Comparison of ENCODE assay signal across 11 cellular contexts in the genomic region with DNA sequence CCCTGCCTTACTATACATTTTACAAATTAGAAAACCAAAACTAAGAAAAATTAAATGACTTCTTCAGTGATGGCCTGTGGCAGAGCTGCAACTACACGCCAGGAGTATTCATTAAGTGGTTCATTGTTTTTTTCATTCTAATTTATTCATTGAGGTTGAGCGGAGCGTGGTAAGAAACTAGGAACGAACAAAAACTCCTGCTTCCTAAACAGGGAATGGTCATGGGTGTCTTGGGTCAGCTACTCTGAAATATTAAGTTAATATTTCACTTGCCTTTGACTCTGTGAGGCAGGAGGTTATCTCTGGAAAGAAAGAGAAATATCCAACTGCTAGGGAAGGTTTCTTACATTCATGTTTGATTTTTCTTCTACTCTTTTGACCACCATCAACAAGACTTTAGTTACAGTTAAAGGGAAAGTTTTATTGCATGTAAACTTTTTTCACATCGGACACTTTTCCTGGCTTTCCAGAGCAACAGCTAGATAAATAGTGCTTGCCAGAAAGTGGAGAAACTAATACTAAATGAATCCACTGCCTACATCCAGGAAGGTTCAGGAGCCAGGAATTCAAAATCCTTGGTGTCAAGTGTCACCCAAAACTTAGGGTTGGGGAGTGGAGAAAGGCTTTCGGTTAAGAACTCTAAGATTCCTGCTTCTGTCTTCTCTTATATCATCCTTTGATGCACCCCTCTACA. TPM values are rescaled to one million over a fixed set of nuclear protein-coding genes. Genes with fewer than 3 reads are reported as not detected.
DNase-seq lines count a peak whose midpoint lies in the region; ATAC-seq, FAIRE-seq and TF ChIP-seq lines count a peak whose summit lies in the region.
"Had no signal": no experiment of that assay in that cellular context is flagged by ENCODE, and none has a peak within 500 bp of the region (broad histone marks: within the 10 kb centered on the region; RNA-seq: fewer than 3 reads in every experiment).

No MANE protein-coding gene starts in this region.

- H2AK5ac ChIP-seq in neuronal stem cell (ENCODE audit: low read depth, low read length) = no peak overlapping the region

- no peak overlapping the region for H3K14ac ChIP-seq in neuronal stem cell (ENCODE audit: low read length)

- TF ChIP-seq EP300 in HepG2 (IDR thresholded peaks at IDR 0.05; ENCODE audit: low read depth in 2 of 2, low read length in 2 of 2) = no peak
- TF ChIP-seq EP300 in HepG2 (CRISPR knock-in tag; IDR thresholded peaks at IDR 0.05; ENCODE audit: borderline replicate concordance) = no peak
- no peak for TF ChIP-seq EP300 in esophagus muscularis mucosa (IDR thresholded peaks at IDR 0.05)

- H3K36me3 ChIP-seq in liver (ENCODE audit: control insufficient read depth in 4 of 4, insufficient read depth in 3 of 4, low read depth in 1 of 4, low read length in 3 of 4) = no peaks in the 10 kb centered on the region
- H3K36me3 ChIP-seq in HepG2 (replicated peaks in 1 of 2; ENCODE audit: control insufficient read depth in 1 of 2, insufficient read depth in 2 of 2, low read length in 2 of 2) = no peaks in the 10 kb centered on the region
- H3K36me3 ChIP-seq in esophagus muscularis mucosa = no peaks in the 10 kb centered on the region
- peaks cover 0 to 18% of the 10 kb centered on the region in 2 donors for H3K36me3 ChIP-seq in neuronal stem cell (replicated peaks in 1 of 2; ENCODE audit: control insufficient read depth in 2 of 2, insufficient read depth in 2 of 2, low read length in 2 of 2)
- H3K36me3 ChIP-seq in prostate gland = no peaks in the 10 kb centered on the region
- H3K36me3 ChIP-seq: thoracic aorta had no signal

- H3K4me3 ChIP-seq in liver (ENCODE audit: low read depth in 1 of 3, low read length in 3 of 3) (no peak overlapping the region), HepG2 (replicated peaks in 1 of 3; ENCODE audit: insufficient read depth in 1 of 3, low read depth in 2 of 3, low read length in 3 of 3) (no peak overlapping the region), esophagus muscularis mucosa (peak overlapping the region; percentile 60 to 72 (median 69)), neuronal stem cell (ENCODE audit: low read length in 2 of 2) (peak overlapping the region in 1 of 2 donors; percentile 79), prostate gland (no peak overlapping the region)

- no peak overlapping the region for H4K91ac ChIP-seq in neuronal stem cell (ENCODE audit: low read depth, low read length, poor library complexity)

- no peak for ATAC-seq in HepG2

- H3K27me3 ChIP-seq in liver (ENCODE audit: control insufficient read depth in 4 of 4, insufficient read depth in 4 of 4, low read length in 3 of 4) (peaks cover 0 to 7% (median 0%) of the 10 kb centered on the region in 4 donors), HepG2 (ENCODE audit: control insufficient read depth in 1 of 2, insufficient read depth in 2 of 2, low read length in 2 of 2) (peaks cover 5 to 16% of the 10 kb centered on the region in 2 experiments; a peak in 4 of 5 replicates), esophagus muscularis mucosa (no peaks in the 10 kb centered on the region), neuronal stem cell (ENCODE audit: control insufficient read depth in 3 of 3, insufficient read depth in 3 of 3, low read depth in 1 of 3, low read length in 3 of 3) (no peaks in the 10 kb centered on the region), prostate gland (replicated peaks; ENCODE audit: insufficient read depth) (no peaks in the 10 kb centered on the region)

- no peaks in the 10 kb centered on the region for H4K20me1 ChIP-seq in HepG2 (ENCODE audit: insufficient read depth, low read length)

- H3K4me1 ChIP-seq in liver (ENCODE audit: control insufficient read depth in 4 of 4, insufficient read depth in 4 of 4, low read length in 3 of 4) (peaks cover 0 to 9% (median 4%) of the 10 kb centered on the region in 4 donors), HepG2 (ENCODE audit: insufficient read depth, low read length) (no peaks in the 10 kb centered on the region), esophagus muscularis mucosa (peaks cover 4 to 37% (median 34%) of the 10 kb centered on the region in 4 donors), neuronal stem cell (ENCODE audit: control insufficient read depth in 2 of 2, insufficient read depth in 1 of 2, low read depth in 1 of 2, low read length in 2 of 2) (peaks cover 0 to 10% of the 10 kb centered on the region in 2 donors), prostate gland (replicated peaks) (no peaks in the 10 kb centered on the region)

- TF ChIP-seq RAD21 in liver (IDR thresholded peaks at IDR 0.05) (no peak), HepG2 (CRISPR knock-in tag; IDR thresholded peaks at IDR 0.05) (no peak)

- H3K27ac ChIP-seq in liver (ENCODE audit: low read depth in 1 of 2, low read length in 2 of 2) (peak overlapping the region; percentile 13 to 46), HepG2 (ENCODE audit: extremely low read length, insufficient read depth, low read length) (no peak overlapping the region), esophagus muscularis mucosa (replicated peaks in 1 of 4) (peak overlapping the region; percentile 89 to 92 (median 90)), neuronal stem cell (replicated peaks; ENCODE audit: low read length) (no peak overlapping the region), prostate gland (peak overlapping the region in 1 of 2 donors; percentile 74)

- H3K4me2 ChIP-seq in HepG2 (ENCODE audit: low read depth, low read length) (no peak overlapping the region), neuronal stem cell (ENCODE audit: insufficient read depth, low read length, poor library complexity, severe bottlenecking) (no peak overlapping the region)

- no peak overlapping the region for H2BK12ac ChIP-seq in neuronal stem cell (ENCODE audit: low read length)

- POLR2A ChIA-PET in HepG2 (lab: Yijun Ruan, JAX) = no interaction called here

- no peak overlapping the region for H3K18ac ChIP-seq in neuronal stem cell (ENCODE audit: low read length)

- no peak overlapping the region for H4K8ac ChIP-seq in neuronal stem cell (ENCODE audit: low read depth, low read length)

- H2BK120ac ChIP-seq in neuronal stem cell (ENCODE audit: low read depth, low read length) = no peak overlapping the region

- TF ChIP-seq CTCF in liver (IDR thresholded peaks at IDR 0.05; ENCODE audit: low read depth, low read length, missing input control) = no peak
- no peak for TF ChIP-seq CTCF in HepG2 (CRISPR knock-in tag; IDR thresholded peaks at IDR 0.05)
- no peak for TF ChIP-seq CTCF in esophagus muscularis mucosa (IDR thresholded peaks at IDR 0.05)
- no peak for TF ChIP-seq CTCF in prostate gland (IDR thresholded peaks at IDR 0.05)

- H3K23ac ChIP-seq in neuronal stem cell (ENCODE audit: low read depth, low read length, poor library complexity) = no peak overlapping the region

- WGBS in liver = 68% methylated on average over 6 of the region's 6 CpGs
- WGBS in HepG2 (ENCODE audit: low lambda C conversion rate) = 84% methylated on average over 6 of the region's 6 CpGs
- 67% methylated on average over 6 of the region's 6 CpGs for WGBS in esophagus muscularis mucosa
- no CpG with 5 or more reads among the region's 6 CpGs for WGBS in neuronal stem cell (ENCODE audit: extremely low coverage in 2 of 2, insufficient read length in 2 of 2, insufficient replicate concordance in 1 of 2), 2 donors
- WGBS in prostate gland = 74% methylated on average over 6 of the region's 6 CpGs

- CTCF ChIA-PET in HepG2 (lab: Yijun Ruan, JAX; ENCODE audit: low intra/inter-chr PET ratio, low total read pairs) = no interaction called here

- H3K4ac ChIP-seq in neuronal stem cell (ENCODE audit: low read length) = no peak overlapping the region

- TF ChIP-seq POLR2A in HepG2 (IDR thresholded peaks at IDR 0.05; ENCODE audit: insufficient read depth in 1 of 2, low read depth in 2 of 2, low read length in 2 of 2) (no peak), esophagus muscularis mucosa (IDR thresholded peaks at IDR 0.05; ENCODE audit: low read depth) (no peak), prostate gland (IDR thresholded peaks at IDR 0.05) (no peak)

- DNase-seq in HepG2 (ENCODE audit: low spot score) (no peak), esophagus muscularis mucosa (ENCODE audit: extremely low spot score) (no peak), neuronal stem cell (ENCODE audit: low spot score) (no peak), NCI-H2171 (lab: John Stamatoyannopoulos, UW) (no peak), H4 (ENCODE audit: low spot score) (no peak), prostate gland (ENCODE audit: low spot score) (no peak), SIG-M5 (lab: John Stamatoyannopoulos, UW) (no peak)
- DNase-seq: NCI-H1092 treated with DMSO at 0.1 percent for 48 hours had no signal

- no peaks in the 10 kb centered on the region for H3K79me2 ChIP-seq in HepG2 (ENCODE audit: insufficient read depth, low read length)

- H3K9ac ChIP-seq in liver (ENCODE audit: low read depth in 1 of 2, low read length in 2 of 2) (no peak overlapping the region), HepG2 (ENCODE audit: insufficient read depth, low read depth, low read length) (no peak overlapping the region), neuronal stem cell (ENCODE audit: low read depth, low read length, poor library complexity) (no peak overlapping the region)

- in situ Hi-C loops in HepG2 (cut with HindIII; ENCODE audit: extremely low pct_ligation_motif_present, low pct_unique_long_range_greater_than_20kb) = no loop called here

- intact Hi-C loops in HepG2 (cut with micrococcal nuclease; ENCODE audit: unreplicated experiment) (no loop called here), esophagus muscularis mucosa (cut with DNase I) (no loop called here), prostate gland (cut with DNase I) (no loop called here)

- no peak overlapping the region for H2BK15ac ChIP-seq in neuronal stem cell (ENCODE audit: low read length)

- H3K79me1 ChIP-seq in neuronal stem cell (ENCODE audit: low read depth, low read length) = no peaks in the 10 kb centered on the region

- H2AFZ ChIP-seq in HepG2 (ENCODE audit: low read length) = no peak overlapping the region
- peak overlapping the region; percentile 96 for H2AFZ ChIP-seq in neuronal stem cell (ENCODE audit: low read length)

- BruUV-seq in HepG2 (replicated peaks; lab: Mats Ljungman, UMichigan) = no TSS peak

- H3K9me3 ChIP-seq in liver (ENCODE audit: control insufficient read depth in 4 of 4, low read length in 3 of 4) = no peaks in the 10 kb centered on the region
- no peaks in the 10 kb centered on the region for H3K9me3 ChIP-seq in HepG2 (ENCODE audit: low read length)
- H3K9me3 ChIP-seq in esophagus muscularis mucosa = no peaks in the 10 kb centered on the region
- H3K9me3 ChIP-seq in neuronal stem cell (replicated peaks in 1 of 2; ENCODE audit: control insufficient read depth in 2 of 2, insufficient read depth in 1 of 2, low read depth in 1 of 2, low read length in 2 of 2) = peaks cover 0 to 3% of the 10 kb centered on the region in 2 donors
- no peaks in the 10 kb centered on the region for H3K9me3 ChIP-seq in prostate gland
- H3K9me3 ChIP-seq: thoracic aorta had no signal

- no peak for FAIRE-seq in HepG2 (lab: Jason Lieb, UNC)

- H2BK5ac ChIP-seq in neuronal stem cell (ENCODE audit: low read length) = no peak overlapping the region

RNA-seq across cellular contexts. Expression of a gene that starts 0.9 kb away (rescaled TPM):
- total RNA-seq in liver (1 to 10 TPM; 4.0 to 5.2 TPM), HepG2 (2016; rRNA removed; fragmentation: Illumina TruSeq; extraction: Trizol) (not detected in 2 replicates), esophagus muscularis mucosa (10 to 100 TPM; 19.9 to 26.0 (median 22.3) TPM), prostate gland (1 to 10 TPM; 6.1 to 8.9 TPM)
- polyA plus RNA-seq in liver (10 to 100 TPM in 1 of 2 donors, 1 to 10 TPM in 1; 7.0 to 11.1 TPM), HepG2 (2011; rRNA removed) (not detected in 2 replicates)
- total RNA-seq in HepG2 (2016; cell fraction: cytosol; rRNA removed; fragmentation: Illumina TruSeq; extraction: Trizol; ENCODE audit: low read depth) = not detected in 2 replicates
- not detected in 2 replicates for total RNA-seq in HepG2 (2016; cell fraction: insoluble cytoplasmic fraction; rRNA removed; fragmentation: Illumina TruSeq; extraction: Trizol)
- total RNA-seq in HepG2 (2016; cell fraction: membrane; rRNA removed; fragmentation: Illumina TruSeq; extraction: Trizol) = not detected in 2 replicates
- total RNA-seq in HepG2 (2016; cell fraction: nucleus; rRNA removed; fragmentation: Illumina TruSeq; extraction: Trizol) = not detected in 2 replicates
- not detected in 2 replicates for polyA plus RNA-seq in HepG2 (2011; cell fraction: cytosol; rRNA removed)
- not detected in 2 replicates for polyA plus RNA-seq in HepG2 (2011; cell fraction: nucleus; rRNA removed)
- not detected in 2 replicates for polyA plus RNA-seq in HepG2 (2012)
- polyA plus RNA-seq in HepG2 (2016; cell fraction: cytosol; fragmentation: Illumina TruSeq; extraction: Trizol; ENCODE audit: low read depth) = not detected in 2 replicates
- polyA plus RNA-seq in HepG2 (2016; cell fraction: insoluble cytoplasmic fraction; fragmentation: Illumina TruSeq; extraction: Trizol; ENCODE audit: low read depth) = not detected in 2 replicates
- not detected in 2 replicates for polyA plus RNA-seq in HepG2 (2016; cell fraction: membrane; fragmentation: Illumina TruSeq; extraction: Trizol; ENCODE audit: low read depth)
- polyA plus RNA-seq in HepG2 (2016; cell fraction: nucleus; fragmentation: Illumina TruSeq; extraction: Trizol; ENCODE audit: insufficient read depth, low read depth) = not detected in 2 replicates
- 1.2 TPM in 1 of 2 replicates, not detected in the other for polyA minus RNA-seq in HepG2 (2011; rRNA and poly(A)+ RNA removed; ENCODE audit: low replicate concordance)
- not detected in 2 replicates for polyA minus RNA-seq in HepG2 (2011; cell fraction: cytosol; rRNA and poly(A)+ RNA removed)
- not detected in 2 replicates for polyA minus RNA-seq in HepG2 (2011; cell fraction: nucleus; rRNA and poly(A)+ RNA removed)
- polyA plus RNA-seq in neuronal stem cell (2013, experiment 1 of 2) = 2.2 TPM
- 2.5 TPM for polyA plus RNA-seq in neuronal stem cell (2013, experiment 2 of 2)
- 57.1 and 58.5 TPM in 2 replicates for total RNA-seq in H4 (2014; rRNA removed; shearing (Covaris generic))
- total RNA-seq: activated CD8-positive, alpha-beta memory T cell treated with anti-CD3 and anti-CD28 coated beads for 36 hours had no signal

RNA-seq across cellular contexts. Expression of a gene that starts 14.3 kb away (rescaled TPM):
- not detected for total RNA-seq in liver
- not detected for polyA plus RNA-seq in liver
- not detected in 2 replicates for total RNA-seq in HepG2 (2016; rRNA removed; fragmentation: Illumina TruSeq; extraction: Trizol)
- total RNA-seq in HepG2 (2016; cell fraction: cytosol; rRNA removed; fragmentation: Illumina TruSeq; extraction: Trizol; ENCODE audit: low read depth) = not detected in 2 replicates
- not detected in 2 replicates for total RNA-seq in HepG2 (2016; cell fraction: insoluble cytoplasmic fraction; rRNA removed; fragmentation: Illumina TruSeq; extraction: Trizol)
- total RNA-seq in HepG2 (2016; cell fraction: membrane; rRNA removed; fragmentation: Illumina TruSeq; extraction: Trizol) = not detected in 2 replicates
- total RNA-seq in HepG2 (2016; cell fraction: nucleus; rRNA removed; fragmentation: Illumina TruSeq; extraction: Trizol) = not detected in 2 replicates
- not detected in 2 replicates for polyA plus RNA-seq in HepG2 (2011; rRNA removed)
- polyA plus RNA-seq in HepG2 (2011; cell fraction: cytosol; rRNA removed) = not detected in 2 replicates
- not detected in 2 replicates for polyA plus RNA-seq in HepG2 (2011; cell fraction: nucleus; rRNA removed)
- not detected in 2 replicates for polyA plus RNA-seq in HepG2 (2012)
- not detected in 2 replicates for polyA plus RNA-seq in HepG2 (2016; cell fraction: cytosol; fragmentation: Illumina TruSeq; extraction: Trizol; ENCODE audit: low read depth)
- polyA plus RNA-seq in HepG2 (2016; cell fraction: insoluble cytoplasmic fraction; fragmentation: Illumina TruSeq; extraction: Trizol; ENCODE audit: low read depth) = not detected in 2 replicates
- polyA plus RNA-seq in HepG2 (2016; cell fraction: membrane; fragmentation: Illumina TruSeq; extraction: Trizol; ENCODE audit: low read depth) = not detected in 2 replicates
- not detected in 2 replicates for polyA plus RNA-seq in HepG2 (2016; cell fraction: nucleus; fragmentation: Illumina TruSeq; extraction: Trizol; ENCODE audit: insufficient read depth, low read depth)
- 1.9 TPM in 1 of 2 replicates, not detected in the other for polyA minus RNA-seq in HepG2 (2011; rRNA and poly(A)+ RNA removed; ENCODE audit: low replicate concordance)
- polyA minus RNA-seq in HepG2 (2011; cell fraction: cytosol; rRNA and poly(A)+ RNA removed) = not detected in 2 replicates
- not detected in 2 replicates for polyA minus RNA-seq in HepG2 (2011; cell fraction: nucleus; rRNA and poly(A)+ RNA removed)
- total RNA-seq in esophagus muscularis mucosa = not detected
- polyA plus RNA-seq in neuronal stem cell (2013, experiment 1 of 2) = 0.33 TPM
- 0.42 TPM for polyA plus RNA-seq in neuronal stem cell (2013, experiment 2 of 2)
- total RNA-seq in H4 (2014; rRNA removed; shearing (Covaris generic)) = not detected in 2 replicates
- not detected for total RNA-seq in prostate gland
- total RNA-seq: activated CD8-positive, alpha-beta memory T cell treated with anti-CD3 and anti-CD28 coated beads for 36 hours; thoracic aorta had no signal

RNA-seq across cellular contexts. Expression of a gene that starts 30.1 kb away (rescaled TPM):
- total RNA-seq in liver = 1 to 10 TPM; 1.5 to 9.1 TPM
- polyA plus RNA-seq in liver = 1 to 10 TPM; 1.4 to 5.7 TPM
- 0.22 and 0.24 TPM in 2 replicates for total RNA-seq in HepG2 (2016; rRNA removed; fragmentation: Illumina TruSeq; extraction: Trizol)
- total RNA-seq in HepG2 (2016; cell fraction: cytosol; rRNA removed; fragmentation: Illumina TruSeq; extraction: Trizol; ENCODE audit: low read depth) = 0.40 TPM in 1 of 2 replicates, not detected in the other
- 0.16 and 0.37 TPM in 2 replicates for total RNA-seq in HepG2 (2016; cell fraction: insoluble cytoplasmic fraction; rRNA removed; fragmentation: Illumina TruSeq; extraction: Trizol)
- total RNA-seq in HepG2 (2016; cell fraction: membrane; rRNA removed; fragmentation: Illumina TruSeq; extraction: Trizol) = not detected in 2 replicates
- total RNA-seq in HepG2 (2016; cell fraction: nucleus; rRNA removed; fragmentation: Illumina TruSeq; extraction: Trizol) = 0.47 and 1.5 TPM in 2 replicates
- 0.10 and 0.16 TPM in 2 replicates for polyA plus RNA-seq in HepG2 (2011; rRNA removed)
- 0.13 and 0.17 TPM in 2 replicates for polyA plus RNA-seq in HepG2 (2011; cell fraction: cytosol; rRNA removed)
- polyA plus RNA-seq in HepG2 (2011; cell fraction: nucleus; rRNA removed) = not detected in 2 replicates
- 0.20 TPM in 1 of 2 replicates, not detected in the other for polyA plus RNA-seq in HepG2 (2012)
- polyA plus RNA-seq in HepG2 (2016; cell fraction: cytosol; fragmentation: Illumina TruSeq; extraction: Trizol; ENCODE audit: low read depth) = 0.19 and 0.36 TPM in 2 replicates
- polyA plus RNA-seq in HepG2 (2016; cell fraction: insoluble cytoplasmic fraction; fragmentation: Illumina TruSeq; extraction: Trizol; ENCODE audit: low read depth) = 0.76 and 0.99 TPM in 2 replicates
- 0.44 and 0.47 TPM in 2 replicates for polyA plus RNA-seq in HepG2 (2016; cell fraction: membrane; fragmentation: Illumina TruSeq; extraction: Trizol; ENCODE audit: low read depth)
- 0.59 and 1.8 TPM in 2 replicates for polyA plus RNA-seq in HepG2 (2016; cell fraction: nucleus; fragmentation: Illumina TruSeq; extraction: Trizol; ENCODE audit: insufficient read depth, low read depth)
- polyA minus RNA-seq in HepG2 (2011; rRNA and poly(A)+ RNA removed; ENCODE audit: low replicate concordance) = not detected in 2 replicates
- polyA minus RNA-seq in HepG2 (2011; cell fraction: cytosol; rRNA and poly(A)+ RNA removed) = not detected in 2 replicates
- polyA minus RNA-seq in HepG2 (2011; cell fraction: nucleus; rRNA and poly(A)+ RNA removed) = not detected in 2 replicates
- 1 to 10 TPM in 3 of 4 donors, not detected in 1; 1.9 to 3.2 (median 2.3) TPM for total RNA-seq in esophagus muscularis mucosa
- polyA plus RNA-seq in neuronal stem cell (2013, experiment 1 of 2) = 4.7 TPM
- 5.2 TPM for polyA plus RNA-seq in neuronal stem cell (2013, experiment 2 of 2)
- total RNA-seq in H4 (2014; rRNA removed; shearing (Covaris generic)) = 16.0 and 18.0 TPM in 2 replicates
- total RNA-seq in prostate gland = 10 to 100 TPM in 1 of 2 donors, 1 to 10 TPM in 1; 1.7 to 10.3 TPM
- total RNA-seq: activated CD8-positive, alpha-beta memory T cell treated with anti-CD3 and anti-CD28 coated beads for 36 hours had no signal

Comparison
In these comparisons a context has a peak if more than half of its experiments do, and no peak if none do; other contexts are left out.
1. H3K27ac ChIP-seq: peak in liver (2 of 2) and esophagus muscularis mucosa (4 of 4); none in HepG2 (single experiment) and neuronal stem cell (single experiment).
2. H3K4me3 ChIP-seq: peak in esophagus muscularis mucosa (4 of 4); none in liver (0 of 3), HepG2 (0 of 3) and prostate gland (0 of 2).